ENCODE assay signal across 19 cellular contexts in the genomic region with DNA sequence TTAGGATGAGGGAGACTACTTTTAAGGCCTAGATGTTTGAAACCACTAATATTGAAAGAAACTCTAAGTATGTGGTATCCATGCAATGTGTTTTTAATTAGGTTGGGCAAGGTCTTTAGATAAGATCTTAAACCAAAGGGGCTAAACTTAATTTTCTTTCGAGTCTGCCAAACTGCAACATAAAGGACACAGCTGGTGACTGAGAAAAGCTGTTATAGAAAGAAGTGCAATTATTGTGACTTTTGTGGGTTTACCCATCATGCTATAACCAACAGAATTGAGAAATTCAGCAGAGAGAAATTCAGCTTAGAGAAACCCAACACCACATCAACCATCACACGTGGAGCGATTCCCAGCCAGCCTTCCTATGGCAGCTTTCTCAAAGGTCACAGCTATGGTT.
DNase-seq lines count a peak whose midpoint lies in the region; ATAC-seq and TF ChIP-seq lines count a peak whose summit lies in the region.
"Had no signal": no experiment of that assay in that cellular context is flagged by ENCODE, and none has a peak within 500 bp of the region (broad histone marks: within the 10 kb centered on the region; RNA-seq: fewer than 3 reads in every experiment).

No MANE protein-coding gene starts in this region.

- H3K36me3 ChIP-seq in heart right ventricle: no peaks in the 10 kb centered on the region

- H3K4me3 ChIP-seq in AG09309 (ENCODE audit: control insufficient read depth, low read depth, low read length) (no peak overlapping the region), choroid plexus epithelial cell (ENCODE audit: low read depth, low read length) (no peak overlapping the region), foreskin fibroblast (ENCODE audit: low read depth in 1 of 2, low read length in 2 of 2) (no peak overlapping the region), heart right ventricle (no peak overlapping the region)
- no peak overlapping the region for H3K4me3 ChIP-seq in Jurkat, Clone E6-1 (ENCODE audit: low read length)
- H3K4me3 ChIP-seq: GM23248 had no signal

- H3K9me3 ChIP-seq in heart right ventricle: no peaks in the 10 kb centered on the region

- no peaks in the 10 kb centered on the region for H3K9me3 Mint-ChIP-seq in activated T-helper 1 cell treated with anti-CD3 and anti-CD28 coated beads, Interleukin-12 subunit alpha, Interleukin-12 subunit beta, Interleukin-2, Interleukin-4 antibody, amounts not matched to agents 30 ng/mL and 10 ng/mL and 1 ng/mL, durations not matched to agents 14 hours and 24 hours and 36 hours

- intact Hi-C loops in activated T-helper 1 cell treated with anti-CD3 and anti-CD28 coated beads, Interleukin-12 subunit alpha, Interleukin-12 subunit beta, Interleukin-2, Interleukin-4 antibody, amounts not matched to agents 30 ng/mL and 10 ng/mL and 1 ng/mL, durations not matched to agents 14 hours and 24 hours and 36 hours (cut with micrococcal nuclease): no loop called here
- intact Hi-C loops in heart right ventricle (cut with DNase I): no loop called here

- 72 to 73% methylated on average over 3 of the region's 3 CpGs for WGBS in heart right ventricle, 2 donors

- peaks cover 7% of the 10 kb centered on the region for H3K27me3 Mint-ChIP-seq in activated T-helper 1 cell treated with anti-CD3 and anti-CD28 coated beads, Interleukin-12 subunit alpha, Interleukin-12 subunit beta, Interleukin-2, Interleukin-4 antibody, amounts not matched to agents 30 ng/mL and 10 ng/mL and 1 ng/mL, durations not matched to agents 14 hours and 24 hours and 36 hours (ENCODE audit: insufficient read depth)

- TF ChIP-seq CTCF in AG09309 (IDR thresholded peaks at IDR 0.05; ENCODE audit: control insufficient read depth, insufficient read depth, low read depth, low read length, missing control alignments): no peak
- no peak for TF ChIP-seq CTCF in choroid plexus epithelial cell (conservative IDR thresholded peaks at IDR 0.05; ENCODE audit: low read depth, low read length)
- TF ChIP-seq CTCF in foreskin fibroblast (IDR thresholded peaks at IDR 0.05; ENCODE audit: low read depth, low read length): no peak
- TF ChIP-seq CTCF in heart right ventricle (IDR thresholded peaks at IDR 0.05): no peak

- DNase-seq in AG09309 (ENCODE audit: low read depth): peak; percentile 48
- peak; percentile 78 for DNase-seq in Jurkat, Clone E6-1 (ENCODE audit: low read depth, low spot score)
- peak; percentile 21 for DNase-seq in choroid plexus epithelial cell (ENCODE audit: low read depth)
- peak; percentile 42 to 57 for DNase-seq in foreskin fibroblast
- DNase-seq in activated CD4-positive, alpha-beta T cell treated with anti-CD3 and anti-CD28 coated beads for 4 hours: no peak
- no peak for DNase-seq in T-helper 9 cell
- no peak for DNase-seq in activated T-helper 1 cell treated with anti-CD3 and anti-CD28 coated beads, Interleukin-12 subunit alpha, Interleukin-12 subunit beta, Interleukin-2, Interleukin-4 antibody, amounts not matched to agents 30 ng/mL and 10 ng/mL and 1 ng/mL, durations not matched to agents 14 hours and 24 hours and 36 hours (ENCODE audit: low spot score)
- no peak for DNase-seq in heart right ventricle
- DNase-seq: 8988T, C1 segment of cervical spinal cord, GM23248, KG1, NCI-H1436, NCI-H2029, NCI-H2171 treated with DMSO at 0.1 percent for 48 hours, NCI-H446 treated with DMSO at 0.1 percent for 48 hours, NCI-H748 treated with DMSO at 0.1 percent for 48 hours, PC-3 had no signal

- ATAC-seq in heart right ventricle: no peak
- ATAC-seq: HCT116, PC-3 had no signal

- H3K4me1 Mint-ChIP-seq in activated T-helper 1 cell treated with anti-CD3 and anti-CD28 coated beads, Interleukin-12 subunit alpha, Interleukin-12 subunit beta, Interleukin-2, Interleukin-4 antibody, amounts not matched to agents 30 ng/mL and 10 ng/mL and 1 ng/mL, durations not matched to agents 14 hours and 24 hours and 36 hours (ENCODE audit: low read depth): no peaks in the 10 kb centered on the region

- no peak overlapping the region for H3K27ac ChIP-seq in heart right ventricle
- H3K27ac ChIP-seq: GM23248 had no signal

- H3K36me3 Mint-ChIP-seq in activated T-helper 1 cell treated with anti-CD3 and anti-CD28 coated beads, Interleukin-12 subunit alpha, Interleukin-12 subunit beta, Interleukin-2, Interleukin-4 antibody, amounts not matched to agents 30 ng/mL and 10 ng/mL and 1 ng/mL, durations not matched to agents 14 hours and 24 hours and 36 hours (ENCODE audit: low read depth): no peaks in the 10 kb centered on the region

- H3K4me1 ChIP-seq in heart right ventricle: no peaks in the 10 kb centered on the region

- H3K27ac Mint-ChIP-seq in activated T-helper 1 cell treated with anti-CD3 and anti-CD28 coated beads, Interleukin-12 subunit alpha, Interleukin-12 subunit beta, Interleukin-2, Interleukin-4 antibody, amounts not matched to agents 30 ng/mL and 10 ng/mL and 1 ng/mL, durations not matched to agents 14 hours and 24 hours and 36 hours: no peak overlapping the region

- no peaks in the 10 kb centered on the region for H3K27me3 ChIP-seq in heart right ventricle

- no peak overlapping the region for H3K4me3 Mint-ChIP-seq in activated T-helper 1 cell treated with anti-CD3 and anti-CD28 coated beads, Interleukin-12 subunit alpha, Interleukin-12 subunit beta, Interleukin-2, Interleukin-4 antibody, amounts not matched to agents 30 ng/mL and 10 ng/mL and 1 ng/mL, durations not matched to agents 14 hours and 24 hours and 36 hours

Comparison
In these comparisons a context has a peak if more than half of its experiments do, and no peak if none do; other contexts are left out.
1. DNase-seq: peak in AG09309 (single experiment), Jurkat, Clone E6-1 (single experiment), choroid plexus epithelial cell (single experiment) and foreskin fibroblast (2 of 2); none in activated CD4-positive, alpha-beta T cell treated with anti-CD3 and anti-CD28 coated beads for 4 hours (0 of 2), T-helper 9 cell (single experiment), activated T-helper 1 cell treated with anti-CD3 and anti-CD28 coated beads, Interleukin-12 subunit alpha, Interleukin-12 subunit beta, Interleukin-2, Interleukin-4 antibody, amounts not matched to agents 30 ng/mL and 10 ng/mL and 1 ng/mL, durations not matched to agents 14 hours and 24 hours and 36 hours (single experiment) and heart right ventricle (0 of 2).